8 cellular contexts compared by ENCODE assay signal in the genomic region with DNA sequence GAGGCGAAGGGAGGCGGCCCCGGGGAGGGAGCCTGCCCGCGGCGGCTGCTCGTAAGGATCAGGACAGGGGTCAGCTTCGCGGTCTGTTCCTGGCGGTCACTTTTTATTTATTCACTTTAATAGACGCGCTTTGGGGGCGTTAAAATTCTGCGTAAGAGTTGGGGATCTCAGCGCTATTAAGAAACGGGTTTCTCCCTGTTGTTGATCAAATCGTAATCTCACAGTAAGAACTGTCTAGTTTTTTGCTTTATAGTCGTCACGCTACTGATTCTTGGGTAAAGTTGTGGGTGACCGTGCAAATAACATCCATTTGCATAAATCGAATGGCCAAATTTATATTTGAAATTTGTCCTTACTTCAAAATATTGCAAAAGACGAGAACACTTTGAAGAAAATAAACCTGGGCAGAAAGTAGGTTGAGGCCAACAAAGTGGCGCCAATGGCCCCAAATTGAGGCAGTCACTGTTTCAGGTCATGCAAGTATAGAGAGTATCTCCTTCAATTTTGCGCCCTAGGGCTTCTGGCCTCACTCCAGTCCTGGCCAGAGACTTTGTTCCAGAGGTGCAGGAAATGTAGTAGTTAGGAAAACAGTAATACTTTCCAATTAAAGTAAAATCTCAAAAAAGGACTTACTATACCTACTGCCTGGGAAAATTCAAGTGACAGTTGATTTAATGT. TPM values are rescaled to one million over a fixed set of nuclear protein-coding genes. Genes with fewer than 3 reads are reported as not detected.
DNase-seq lines count a peak whose midpoint lies in the region; ATAC-seq and TF ChIP-seq lines count a peak whose summit lies in the region.

No MANE protein-coding gene starts in this region.

- H3K9me3 ChIP-seq in BE2C (no peaks in the 10 kb centered on the region), heart right ventricle (no peaks in the 10 kb centered on the region), prostate gland (no peaks in the 10 kb centered on the region)

- TF ChIP-seq POLR2A in prostate gland (IDR thresholded peaks at IDR 0.05), result no peak

- peak overlapping the region; percentile 88 for H3K27ac Mint-ChIP-seq in HFFc6
- H3K27ac Mint-ChIP-seq in activated CD8-positive, alpha-beta T cell treated with anti-CD3 and anti-CD28 coated beads, Interleukin-2, amount 10 ng/mL, durations not matched to agents 7 days and 5 days, result peak overlapping the region; percentile 94

- no peak for ATAC-seq in activated CD8-positive, alpha-beta T cell treated with anti-CD3 and anti-CD28 coated beads, Interleukin-2, amount 10 ng/mL, durations not matched to agents 7 days and 5 days
- ATAC-seq in heart right ventricle, result peak in 4 of 8 donors; percentile 8 to 58 (median 22)
- no peak for ATAC-seq in HG03039 (IDR thresholded peaks at IDR 0.05; ENCODE audit: unreplicated experiment)
- no peak for ATAC-seq in GM18858 (IDR thresholded peaks at IDR 0.05; ENCODE audit: unreplicated experiment)

- H3K27ac ChIP-seq in heart right ventricle (peak overlapping the region; percentile 83 to 97 (median 94)), prostate gland (peak overlapping the region; percentile 89)

- H3K4me3 Mint-ChIP-seq in HFFc6, result peak overlapping the region; percentile 98
- H3K4me3 Mint-ChIP-seq in activated CD8-positive, alpha-beta T cell treated with anti-CD3 and anti-CD28 coated beads, Interleukin-2, amount 10 ng/mL, durations not matched to agents 7 days and 5 days, result peak overlapping the region; percentile 99

- intact Hi-C loops in heart right ventricle (cut with DNase I), result loop anchor here in 5 of 10 donors (2.0 to 5.0 kb wide), 2 partner anchors 61 to 62 kb away; a partner anchor contains a TSS
- intact Hi-C loops in prostate gland (cut with DNase I), result loop anchor here (2.0 to 5.0 kb wide), 2 partner anchors 46 to 60 kb away; no protein-coding TSS in a partner anchor

- H3K36me3 Mint-ChIP-seq in HFFc6 (ENCODE audit: low read depth), result peaks cover 16% of the 10 kb centered on the region
- peaks cover 18% of the 10 kb centered on the region for H3K36me3 Mint-ChIP-seq in activated CD8-positive, alpha-beta T cell treated with anti-CD3 and anti-CD28 coated beads, Interleukin-2, amount 10 ng/mL, durations not matched to agents 7 days and 5 days (ENCODE audit: low read depth)

- H3K27me3 Mint-ChIP-seq in HFFc6 (ENCODE audit: insufficient read depth), result no peaks in the 10 kb centered on the region; the same call in none of the 2 replicates
- H3K27me3 Mint-ChIP-seq in activated CD8-positive, alpha-beta T cell treated with anti-CD3 and anti-CD28 coated beads, Interleukin-2, amount 10 ng/mL, durations not matched to agents 7 days and 5 days (ENCODE audit: low read depth), result no peaks in the 10 kb centered on the region

- H3K4me3 ChIP-seq in BE2C (ENCODE audit: low read depth, low read length), result peak overlapping the region; percentile 98
- H3K4me3 ChIP-seq in heart right ventricle, result peak overlapping the region; percentile 69 to 97 (median 84)
- H3K4me3 ChIP-seq in prostate gland, result peak overlapping the region; percentile 61 to 80

- POLR2A ChIA-PET in activated CD8-positive, alpha-beta T cell treated with anti-CD3 and anti-CD28 coated beads, Interleukin-2, amount 10 ng/mL, durations not matched to agents 7 days and 5 days (lab: Charles Lee), result interaction anchor here (0.9 to 2.0 kb wide), 7 partner anchors 14 to 79 kb away, joined by 3 to 13 read pairs (median 6); a partner anchor contains a TSS

- 0% methylated on average over 24 of the region's 24 CpGs for WGBS in heart right ventricle, 2 donors
- WGBS in prostate gland, result under 1% methylated on average over 16 of the region's 24 CpGs

- TF ChIP-seq CTCF in BE2C (IDR thresholded peaks at IDR 0.05; ENCODE audit: low read depth, low read length), result no peak
- TF ChIP-seq CTCF in HFFc6 (IDR thresholded peaks at IDR 0.05), result no peak
- TF ChIP-seq CTCF in heart right ventricle (IDR thresholded peaks at IDR 0.05), result no peak
- TF ChIP-seq CTCF in prostate gland (IDR thresholded peaks at IDR 0.05), result no peak

- CTCF ChIA-PET in activated CD8-positive, alpha-beta T cell treated with anti-CD3 and anti-CD28 coated beads, Interleukin-2, amount 10 ng/mL, durations not matched to agents 7 days and 5 days (lab: Charles Lee), result interaction anchor here (0.9 to 2.5 kb wide), 9 partner anchors 11 to 128 kb away, joined by 3 to 12 read pairs (median 5); no protein-coding TSS in a partner anchor

- DNase-seq in BE2C (peak; percentile 54), HFFc6 (peak; percentile 39), heart right ventricle (peak; percentile 25 to 53), prostate gland (ENCODE audit: low spot score) (peak; percentile 11), UCSD-AML1 (lab: John Stamatoyannopoulos, UW; ENCODE audit: unreplicated experiment) (no peak)
- DNase-seq in activated CD8-positive, alpha-beta T cell treated with anti-CD3 and anti-CD28 coated beads, Interleukin-2, amount 10 ng/mL, durations not matched to agents 7 days and 5 days, result no peak

- H3K27me3 ChIP-seq in BE2C, result no peaks in the 10 kb centered on the region
- no peaks in the 10 kb centered on the region for H3K27me3 ChIP-seq in heart right ventricle
- no peaks in the 10 kb centered on the region for H3K27me3 ChIP-seq in prostate gland (replicated peaks; ENCODE audit: insufficient read depth)

- H3K9me3 Mint-ChIP-seq in HFFc6, result no peaks in the 10 kb centered on the region
- H3K9me3 Mint-ChIP-seq in activated CD8-positive, alpha-beta T cell treated with anti-CD3 and anti-CD28 coated beads, Interleukin-2, amount 10 ng/mL, durations not matched to agents 7 days and 5 days (ENCODE audit: insufficient read depth), result no peaks in the 10 kb centered on the region

- peaks cover 6% of the 10 kb centered on the region for H3K4me1 ChIP-seq in BE2C
- peaks cover 0 to 29% (median 25%) of the 10 kb centered on the region in 9 donors for H3K4me1 ChIP-seq in heart right ventricle
- H3K4me1 ChIP-seq in prostate gland (replicated peaks), result peaks cover 6% of the 10 kb centered on the region

- H3K4me1 Mint-ChIP-seq in HFFc6 (ENCODE audit: low read depth), result peaks cover 31% of the 10 kb centered on the region
- H3K4me1 Mint-ChIP-seq in activated CD8-positive, alpha-beta T cell treated with anti-CD3 and anti-CD28 coated beads, Interleukin-2, amount 10 ng/mL, durations not matched to agents 7 days and 5 days (ENCODE audit: low read depth), result peaks cover 26% of the 10 kb centered on the region

- 0 out of 2 replicates have a peak, but pooled peaks cover 3% of the 10 kb centered on the region for H3K36me3 ChIP-seq in BE2C
- H3K36me3 ChIP-seq in heart right ventricle, result peaks cover 0 to 25% (median 0%) of the 10 kb centered on the region in 9 donors
- H3K36me3 ChIP-seq in prostate gland, result no peaks in the 10 kb centered on the region

RNA-seq across cellular contexts. Expression of a gene that starts 1.0 kb away (rescaled TPM):
- polyA plus RNA-seq in BE2C (2012; ENCODE audit: insufficient read depth, insufficient read length, low read depth), result 10.5 TPM
- total RNA-seq in HFFc6 (2021; fragmentation: NEBNext Ultra II Directional; extraction: Animal tissue kit (Norgen Biotek cat#: 25700)), result 10 to 100 TPM; 20.6 to 27.5 (median 22.0) TPM
- total RNA-seq in activated CD8-positive, alpha-beta T cell treated with anti-CD3 and anti-CD28 coated beads, Interleukin-2, amount 10 ng/mL, durations not matched to agents 7 days and 5 days, result 10 to 100 TPM; 18.6 to 19.2 TPM
- 10 to 100 TPM; 10.9 to 17.6 (median 14.7) TPM for total RNA-seq in heart right ventricle
- 10 to 100 TPM; 14.3 to 25.2 TPM for polyA plus RNA-seq in heart right ventricle
- 10 to 100 TPM; 17.1 to 22.9 TPM for total RNA-seq in prostate gland

RNA-seq across cellular contexts. Expression of a gene that starts 40.9 kb away (rescaled TPM):
- polyA plus RNA-seq in BE2C (2012; ENCODE audit: insufficient read depth, insufficient read length, low read depth), result not detected
- total RNA-seq in HFFc6 (2021; fragmentation: NEBNext Ultra II Directional; extraction: Animal tissue kit (Norgen Biotek cat#: 25700)), result under 1 TPM; 0.09 to 0.43 (median 0.30) TPM
- not detected for total RNA-seq in activated CD8-positive, alpha-beta T cell treated with anti-CD3 and anti-CD28 coated beads, Interleukin-2, amount 10 ng/mL, durations not matched to agents 7 days and 5 days
- 1 to 10 TPM in 1 of 10 donors, under 1 TPM in 9; 0.15 to 1.6 (median 0.57) TPM for total RNA-seq in heart right ventricle
- under 1 TPM; 0.13 to 0.22 TPM for polyA plus RNA-seq in heart right ventricle
- total RNA-seq in prostate gland, result under 1 TPM; 0.32 to 0.85 TPM

Comparison
In these comparisons a context has a peak if more than half of its experiments do, and no peak if none do; other contexts are left out.
1. DNase-seq: peak in BE2C (single experiment), HFFc6 (single experiment), heart right ventricle (2 of 2) and prostate gland (single experiment); none in activated CD8-positive, alpha-beta T cell treated with anti-CD3 and anti-CD28 coated beads, Interleukin-2, amount 10 ng/mL, durations not matched to agents 7 days and 5 days (single experiment) and UCSD-AML1 (single experiment).
2. Peak in every context shown above with its lines, with median percentiles within 50 percentile points of each other: H3K4me3 ChIP-seq.